In the genomic region with DNA sequence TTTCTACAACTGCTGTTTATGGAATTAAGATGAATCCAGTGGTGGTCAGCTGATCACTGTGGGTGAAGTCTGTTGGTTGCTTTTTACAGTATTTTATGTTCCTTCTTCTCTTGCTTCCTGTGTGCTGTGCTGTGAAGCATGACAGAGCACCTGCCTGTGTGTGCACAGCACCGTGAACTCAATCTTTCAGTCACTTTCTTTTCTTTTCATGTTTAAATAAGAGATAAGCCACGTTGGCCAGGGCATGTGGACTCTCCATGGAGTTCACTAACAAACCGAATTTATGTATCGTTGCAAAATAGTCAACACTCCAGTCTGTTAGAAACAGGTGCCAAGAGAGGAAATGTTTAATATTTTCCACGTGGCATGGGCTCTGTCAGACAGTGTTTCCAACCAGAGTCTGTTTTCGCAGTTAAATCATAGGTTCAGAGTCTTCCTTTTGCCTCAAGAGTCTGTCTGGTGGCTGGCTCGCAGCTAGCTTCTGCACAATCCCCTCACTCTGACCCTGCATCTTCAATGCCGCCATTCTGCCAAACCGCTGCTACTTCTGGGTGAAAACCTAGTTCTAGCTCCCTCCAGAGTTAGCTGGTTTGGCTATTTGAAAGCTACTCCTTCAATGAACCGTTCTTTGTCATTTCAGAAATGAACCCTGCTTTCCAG, we compare ENCODE assay signal across 1 cellular context.
TF ChIP-seq lines count a peak whose summit lies in the region.

No MANE protein-coding gene starts in this region.

TF ChIP-seq in HEK293, 187 proteins besides CTCF, POLR2A, EP300 and RAD21 (continued from another document):
- TF ChIP-seq, protein P1, sequence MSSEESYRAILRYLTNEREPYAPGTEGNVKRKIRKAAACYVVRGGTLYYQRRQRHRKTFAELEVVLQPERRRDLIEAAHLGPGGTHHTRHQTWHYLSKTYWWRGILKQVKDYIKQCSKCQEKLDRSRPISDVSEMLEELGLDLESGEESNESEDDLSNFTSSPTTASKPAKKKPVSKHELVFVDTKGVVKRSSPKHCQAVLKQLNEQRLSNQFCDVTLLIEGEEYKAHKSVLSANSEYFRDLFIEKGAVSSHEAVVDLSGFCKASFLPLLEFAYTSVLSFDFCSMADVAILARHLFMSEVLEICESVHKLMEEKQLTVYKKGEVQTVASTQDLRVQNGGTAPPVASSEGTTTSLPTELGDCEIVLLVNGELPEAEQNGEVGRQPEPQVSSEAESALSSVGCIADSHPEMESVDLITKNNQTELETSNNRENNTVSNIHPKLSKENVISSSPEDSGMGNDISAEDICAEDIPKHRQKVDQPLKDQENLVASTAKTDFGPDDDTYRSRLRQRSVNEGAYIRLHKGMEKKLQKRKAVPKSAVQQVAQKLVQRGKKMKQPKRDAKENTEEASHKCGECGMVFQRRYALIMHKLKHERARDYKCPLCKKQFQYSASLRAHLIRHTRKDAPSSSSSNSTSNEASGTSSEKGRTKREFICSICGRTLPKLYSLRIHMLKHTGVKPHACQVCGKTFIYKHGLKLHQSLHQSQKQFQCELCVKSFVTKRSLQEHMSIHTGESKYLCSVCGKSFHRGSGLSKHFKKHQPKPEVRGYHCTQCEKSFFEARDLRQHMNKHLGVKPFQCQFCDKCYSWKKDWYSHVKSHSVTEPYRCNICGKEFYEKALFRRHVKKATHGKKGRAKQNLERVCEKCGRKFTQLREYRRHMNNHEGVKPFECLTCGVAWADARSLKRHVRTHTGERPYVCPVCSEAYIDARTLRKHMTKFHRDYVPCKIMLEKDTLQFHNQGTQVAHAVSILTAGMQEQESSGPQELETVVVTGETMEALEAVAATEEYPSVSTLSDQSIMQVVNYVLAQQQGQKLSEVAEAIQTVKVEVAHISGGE (tag by site-specific recombination; conservative IDR thresholded peaks at IDR 0.05; ENCODE audit: low read depth), result no peak
- TF ChIP-seq ZNF335 (tag by site-specific recombination; conservative IDR thresholded peaks at IDR 0.05) (0 out of 2 replicates have a peak, but pooled peaks have one; percentile 3), KLF9 (tag by site-specific recombination; IDR thresholded peaks at IDR 0.05; ENCODE audit: low read depth) (no peak), ZBTB1 (tag by site-specific recombination; IDR thresholded peaks at IDR 0.05) (no peak), ZNF404 (tag by site-specific recombination; IDR thresholded peaks at IDR 0.05) (no peak), FEZF1 (tag by site-specific recombination; IDR thresholded peaks at IDR 0.05) (peak; percentile 65)
- TF ChIP-seq, protein P2, sequence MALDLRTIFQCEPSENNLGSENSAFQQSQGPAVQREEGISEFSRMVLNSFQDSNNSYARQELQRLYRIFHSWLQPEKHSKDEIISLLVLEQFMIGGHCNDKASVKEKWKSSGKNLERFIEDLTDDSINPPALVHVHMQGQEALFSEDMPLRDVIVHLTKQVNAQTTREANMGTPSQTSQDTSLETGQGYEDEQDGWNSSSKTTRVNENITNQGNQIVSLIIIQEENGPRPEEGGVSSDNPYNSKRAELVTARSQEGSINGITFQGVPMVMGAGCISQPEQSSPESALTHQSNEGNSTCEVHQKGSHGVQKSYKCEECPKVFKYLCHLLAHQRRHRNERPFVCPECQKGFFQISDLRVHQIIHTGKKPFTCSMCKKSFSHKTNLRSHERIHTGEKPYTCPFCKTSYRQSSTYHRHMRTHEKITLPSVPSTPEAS (tag by site-specific recombination; IDR thresholded peaks at IDR 0.05), result 0 out of 2 replicates have a peak, but pooled peaks have one; percentile 27
- TF ChIP-seq, protein P3, sequence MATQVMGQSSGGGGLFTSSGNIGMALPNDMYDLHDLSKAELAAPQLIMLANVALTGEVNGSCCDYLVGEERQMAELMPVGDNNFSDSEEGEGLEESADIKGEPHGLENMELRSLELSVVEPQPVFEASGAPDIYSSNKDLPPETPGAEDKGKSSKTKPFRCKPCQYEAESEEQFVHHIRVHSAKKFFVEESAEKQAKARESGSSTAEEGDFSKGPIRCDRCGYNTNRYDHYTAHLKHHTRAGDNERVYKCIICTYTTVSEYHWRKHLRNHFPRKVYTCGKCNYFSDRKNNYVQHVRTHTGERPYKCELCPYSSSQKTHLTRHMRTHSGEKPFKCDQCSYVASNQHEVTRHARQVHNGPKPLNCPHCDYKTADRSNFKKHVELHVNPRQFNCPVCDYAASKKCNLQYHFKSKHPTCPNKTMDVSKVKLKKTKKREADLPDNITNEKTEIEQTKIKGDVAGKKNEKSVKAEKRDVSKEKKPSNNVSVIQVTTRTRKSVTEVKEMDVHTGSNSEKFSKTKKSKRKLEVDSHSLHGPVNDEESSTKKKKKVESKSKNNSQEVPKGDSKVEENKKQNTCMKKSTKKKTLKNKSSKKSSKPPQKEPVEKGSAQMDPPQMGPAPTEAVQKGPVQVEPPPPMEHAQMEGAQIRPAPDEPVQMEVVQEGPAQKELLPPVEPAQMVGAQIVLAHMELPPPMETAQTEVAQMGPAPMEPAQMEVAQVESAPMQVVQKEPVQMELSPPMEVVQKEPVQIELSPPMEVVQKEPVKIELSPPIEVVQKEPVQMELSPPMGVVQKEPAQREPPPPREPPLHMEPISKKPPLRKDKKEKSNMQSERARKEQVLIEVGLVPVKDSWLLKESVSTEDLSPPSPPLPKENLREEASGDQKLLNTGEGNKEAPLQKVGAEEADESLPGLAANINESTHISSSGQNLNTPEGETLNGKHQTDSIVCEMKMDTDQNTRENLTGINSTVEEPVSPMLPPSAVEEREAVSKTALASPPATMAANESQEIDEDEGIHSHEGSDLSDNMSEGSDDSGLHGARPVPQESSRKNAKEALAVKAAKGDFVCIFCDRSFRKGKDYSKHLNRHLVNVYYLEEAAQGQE (tag by site-specific recombination; IDR thresholded peaks at IDR 0.05), result peak; percentile 62
TF ChIP-seq in HEK293: peak in this region for 9.
